In genomic region chr13:75726313-75726712, GRCh38 we compare ENCODE assay signal across 24 cellular contexts.
DNase-seq lines count a peak whose midpoint lies in the region; ATAC-seq and TF ChIP-seq lines count a peak whose summit lies in the region.
"Had no signal": no experiment of that assay in that cellular context is flagged by ENCODE, and none has a peak within 500 bp of the region (broad histone marks: within the 10 kb centered on the region; RNA-seq: fewer than 3 reads in every experiment).

No MANE protein-coding gene starts in this region.

- H4K20me1 ChIP-seq in hepatocyte (ENCODE audit: insufficient read depth, poor library complexity, severe bottlenecking) = no peaks in the 10 kb centered on the region
- H4K20me1 ChIP-seq: BLaER1 treated with 17β-estradiol and CSF1 and Interleukin-3, amounts not matched to agents 10 nM and 100 nM had no signal

- H3K4me1 ChIP-seq in hepatocyte (ENCODE audit: insufficient read depth) (peaks cover 25% of the 10 kb centered on the region), SJCRH30 (no peaks in the 10 kb centered on the region)
- H3K4me1 ChIP-seq: BLaER1 treated with 17β-estradiol and CSF1 and Interleukin-3, amounts not matched to agents 10 nM and 100 nM; vagina had no signal

- peaks cover 34% of the 10 kb centered on the region for H3K4me1 Mint-ChIP-seq in osteocyte (ENCODE audit: unreplicated experiment)
- H3K4me1 Mint-ChIP-seq: stimulated activated naive B cell treated with anti-CD40 and anti-IgM and Interleukin-4, amounts not matched to agents 10 μg/mL and 1 μg/mL and 100 μg/mL, for 72 hours had no signal

- no peaks in the 10 kb centered on the region for H3K79me2 ChIP-seq in hepatocyte

- H3K27me3 ChIP-seq in hepatocyte = no peaks in the 10 kb centered on the region
- no peaks in the 10 kb centered on the region for H3K27me3 ChIP-seq in SJCRH30
- H3K27me3 ChIP-seq: BLaER1 treated with 17β-estradiol and CSF1 and Interleukin-3, amounts not matched to agents 10 nM and 100 nM; vagina had no signal

- no peaks in the 10 kb centered on the region for H3K9me3 ChIP-seq in hepatocyte (ENCODE audit: low read depth)
- no peaks in the 10 kb centered on the region for H3K9me3 ChIP-seq in SJCRH30 (replicated peaks)
- H3K9me3 ChIP-seq: BLaER1 treated with 17β-estradiol and CSF1 and Interleukin-3, amounts not matched to agents 10 nM and 100 nM; SK-N-SH; vagina had no signal

- no peaks in the 10 kb centered on the region for H3K27me3 Mint-ChIP-seq in osteocyte (ENCODE audit: unreplicated experiment)
- H3K27me3 Mint-ChIP-seq: activated naive CD8-positive, alpha-beta T cell; activated T-cell treated with anti-CD3 and anti-CD28 coated beads, Interleukin-2, amount 50 U/mL, for 24 hours; stimulated activated naive B cell treated with anti-CD40 and anti-IgM and Interleukin-4, amounts not matched to agents 10 μg/mL and 1 μg/mL and 100 μg/mL, for 72 hours had no signal

- H3K9me2 ChIP-seq in hepatocyte (replicated peaks; ENCODE audit: insufficient read depth) = no peaks in the 10 kb centered on the region
- H3K9me2 ChIP-seq: SK-N-SH had no signal

- peak overlapping the region; percentile 50 for H3K27ac Mint-ChIP-seq in osteocyte (ENCODE audit: unreplicated experiment)
- H3K27ac Mint-ChIP-seq: activated naive CD8-positive, alpha-beta T cell; activated T-cell treated with anti-CD3 and anti-CD28 coated beads, Interleukin-2, amount 50 U/mL, for 24 hours; naive thymus-derived CD4-positive, alpha-beta T cell; stimulated activated naive B cell treated with anti-CD40 and anti-IgM and Interleukin-4, amounts not matched to agents 10 μg/mL and 1 μg/mL and 100 μg/mL, for 72 hours had no signal

- WGBS in hepatocyte (ENCODE audit: low lambda C conversion rate, missing lambda C conversion rate) = 58% methylated on average over 2 of the region's 2 CpGs

- peaks cover 3% of the 10 kb centered on the region for H3K9me3 Mint-ChIP-seq in osteocyte (ENCODE audit: unreplicated experiment)

- peak overlapping the region; percentile 52 for H3K27ac ChIP-seq in hepatocyte
- no peak overlapping the region for H3K27ac ChIP-seq in SJCRH30
- H3K27ac ChIP-seq: BLaER1 treated with 17β-estradiol and CSF1 and Interleukin-3, amounts not matched to agents 10 nM and 100 nM; left ventricle myocardium inferior; vagina had no signal

- no peak for ATAC-seq in HG03565 (IDR thresholded peaks at IDR 0.05; ENCODE audit: unreplicated experiment)
- ATAC-seq in HG03097 (IDR thresholded peaks at IDR 0.05; ENCODE audit: low FRiP score, unreplicated experiment) = no peak
- ATAC-seq: naive thymus-derived CD4-positive, alpha-beta T cell; stimulated activated naive B cell treated with anti-CD40 and anti-IgM and Interleukin-4, amounts not matched to agents 10 μg/mL and 1 μg/mL and 100 μg/mL, for 72 hours had no signal

- H3K4me3 ChIP-seq in hepatocyte (no peak overlapping the region), SJCRH30 (no peak overlapping the region)
- H3K4me3 ChIP-seq: BLaER1 treated with 17β-estradiol and CSF1 and Interleukin-3, amounts not matched to agents 10 nM and 100 nM; left ventricle myocardium inferior; vagina had no signal

- no peaks in the 10 kb centered on the region for H3K36me3 ChIP-seq in hepatocyte (replicated peaks; ENCODE audit: insufficient read depth, low read depth)
- no peaks in the 10 kb centered on the region for H3K36me3 ChIP-seq in SJCRH30
- H3K36me3 ChIP-seq: BLaER1 treated with 17β-estradiol and CSF1 and Interleukin-3, amounts not matched to agents 10 nM and 100 nM; left ventricle myocardium inferior; vagina had no signal

- DNase-seq in NCI-H69 (lab: John Stamatoyannopoulos, UW) (peak; percentile 10), hepatocyte (ENCODE audit: low spot score) (no peak), osteocyte (ENCODE audit: extremely low spot score, unreplicated experiment) (no peak), SJCRH30 (no peak), germinal center (ENCODE audit: low spot score) (no peak)
- DNase-seq: activated effector memory CD4-positive, alpha-beta T cell treated with anti-CD3 and anti-CD28 coated beads, Interleukin-2, amount 50 U/mL, for 16 hours; activated T-cell treated with anti-CD3 and anti-CD28 coated beads, Interleukin-2, amount 50 U/mL, for 24 hours; KG1; left ventricle myocardium inferior; naive thymus-derived CD4-positive, alpha-beta T cell; NCI-H1105; NCI-H187; NCI-H2171 treated with DMSO at 0.1 percent for 48 hours; NCI-H510A; nucleus accumbens; RPMI8226; SK-N-SH; stimulated activated naive B cell treated with anti-CD40 and anti-IgM and Interleukin-4, amounts not matched to agents 10 μg/mL and 1 μg/mL and 100 μg/mL, for 72 hours; T-helper 2 cell had no signal

- H3K4me2 ChIP-seq in hepatocyte = peak overlapping the region; percentile 35
- H3K4me2 ChIP-seq: BLaER1 treated with 17β-estradiol and CSF1 and Interleukin-3, amounts not matched to agents 10 nM and 100 nM had no signal

- H3K4me3 Mint-ChIP-seq in osteocyte (ENCODE audit: unreplicated experiment) = no peak overlapping the region
- H3K4me3 Mint-ChIP-seq: activated naive CD8-positive, alpha-beta T cell; activated T-cell treated with anti-CD3 and anti-CD28 coated beads, Interleukin-2, amount 50 U/mL, for 24 hours; naive thymus-derived CD4-positive, alpha-beta T cell; stimulated activated naive B cell treated with anti-CD40 and anti-IgM and Interleukin-4, amounts not matched to agents 10 μg/mL and 1 μg/mL and 100 μg/mL, for 72 hours had no signal

- H2AFZ ChIP-seq in hepatocyte = no peak overlapping the region

- peaks cover 19% of the 10 kb centered on the region for H3K36me3 Mint-ChIP-seq in osteocyte (ENCODE audit: unreplicated experiment)

- TF ChIP-seq CTCF in hepatocyte (IDR thresholded peaks at IDR 0.05; ENCODE audit: poor library complexity) = no peak
- no peak for TF ChIP-seq CTCF in osteocyte (IDR thresholded peaks at IDR 0.05)
